ENCODE assay signal across 10 cellular contexts in the genomic region with DNA sequence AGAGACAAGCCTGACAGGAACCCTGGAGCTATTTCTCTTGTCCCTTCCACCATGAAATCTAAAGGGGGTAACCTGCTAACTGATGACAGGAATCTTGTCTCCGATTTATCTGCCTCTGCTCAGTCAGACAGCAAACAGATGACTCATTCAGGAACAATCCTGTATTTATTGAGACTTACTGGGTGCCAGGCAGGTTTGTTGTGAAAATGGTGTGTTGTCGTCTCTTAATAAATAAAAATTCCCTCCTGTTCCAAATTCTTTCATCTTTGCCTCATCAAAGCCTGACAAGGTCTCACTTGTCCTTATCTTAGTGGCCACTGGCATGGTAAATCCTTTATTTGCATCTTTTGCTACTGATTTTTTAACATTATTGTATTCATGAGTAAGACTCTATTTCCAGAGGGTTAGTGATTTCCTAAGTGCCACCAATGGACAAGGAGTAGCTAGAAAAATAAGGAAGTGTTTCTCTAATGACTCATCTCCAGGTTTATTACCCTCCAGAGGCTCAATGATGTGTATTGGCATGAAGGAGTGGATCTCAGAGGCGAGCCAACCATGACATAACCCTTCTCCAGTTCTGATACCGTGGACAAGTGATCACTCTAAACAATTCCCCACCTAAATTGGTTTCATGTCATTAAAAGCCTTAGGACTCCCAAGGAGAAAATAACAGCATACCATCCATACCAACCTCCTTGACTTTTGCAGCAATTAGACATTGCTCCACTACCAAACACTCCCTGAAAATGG.
DNase-seq lines count a peak whose midpoint lies in the region; ATAC-seq, FAIRE-seq and TF ChIP-seq lines count a peak whose summit lies in the region.
"Had no signal": no experiment of that assay in that cellular context is flagged by ENCODE, and none has a peak within 500 bp of the region (broad histone marks: within the 10 kb centered on the region; RNA-seq: fewer than 3 reads in every experiment).

No MANE protein-coding gene starts in this region.

- H3K4me3 ChIP-seq in NB4 (ENCODE audit: low read depth, low read length) (no peak overlapping the region), pancreas (no peak overlapping the region)

- H3K27me3 ChIP-seq in pancreas = no peaks in the 10 kb centered on the region

- H3K27me3 Mint-ChIP-seq in chondrocyte (ENCODE audit: low read depth) = no peaks in the 10 kb centered on the region

- WGBS in pancreas, 2 donors = 47 to 49% methylated on average over 4 of the region's 4 CpGs

- no peak for FAIRE-seq in pancreas (lab: Jason Lieb, UNC)

- no peaks in the 10 kb centered on the region for H3K36me3 Mint-ChIP-seq in chondrocyte (ENCODE audit: low read depth)

- H3K4me1 ChIP-seq in pancreas = peaks cover 0 to 5% (median 0%) of the 10 kb centered on the region in 3 donors

- intact Hi-C loops in pancreas (cut with DNase I) = no loop called here

- no peak for TF ChIP-seq POLR2A in NB4 (IDR thresholded peaks at IDR 0.05; ENCODE audit: extremely low read depth, insufficient read length)

- TF ChIP-seq CTCF in NB4 (IDR thresholded peaks at IDR 0.05; ENCODE audit: low read depth, low read length) = no peak
- TF ChIP-seq CTCF in chondrocyte (IDR thresholded peaks at IDR 0.05) = no peak
- TF ChIP-seq CTCF in pancreas (IDR thresholded peaks at IDR 0.05) = no peak

- ATAC-seq in pancreas (peak; percentile 36 to 83 (median 72)), GM19324 (IDR thresholded peaks at IDR 0.05; ENCODE audit: low FRiP score, unreplicated experiment) (no peak)
- ATAC-seq: left lobe of liver had no signal

- no peaks in the 10 kb centered on the region for H3K9me3 Mint-ChIP-seq in chondrocyte (ENCODE audit: low read depth)

- H3K27ac Mint-ChIP-seq in chondrocyte (ENCODE audit: unreplicated experiment) = peak overlapping the region; percentile 84

- DNase-seq in DMS53 (lab: John Stamatoyannopoulos, UW) (peak; percentile 92), NB4 (ENCODE audit: low read depth) (peak; percentile 71), chondrocyte (ENCODE audit: low spot score) (no peak), pancreas (no peak), 8988T (no peak), GM19238 (ENCODE audit: insufficient read length, low spot score) (no peak)
- DNase-seq in stimulated activated CD4-positive, alpha-beta T cell treated with anti-CD3 and anti-CD28 coated beads, Interleukin-4, amount 100 ng/mL, for 24 hours = no peak
- DNase-seq: MM.1S had no signal

- no peak overlapping the region for H3K4me3 Mint-ChIP-seq in chondrocyte (ENCODE audit: unreplicated experiment)

- peak overlapping the region in 2 of 4 donors; percentile 30 to 59 for H3K27ac ChIP-seq in pancreas

- H3K36me3 ChIP-seq in pancreas = no peaks in the 10 kb centered on the region

- H3K9me3 ChIP-seq in pancreas = no peaks in the 10 kb centered on the region

- H3K4me1 Mint-ChIP-seq in chondrocyte (ENCODE audit: low read depth) = peaks cover 32% of the 10 kb centered on the region

Comparison
In these comparisons a context has a peak if more than half of its experiments do, and no peak if none do; other contexts are left out.
1. DNase-seq: peak in DMS53 (single experiment) and NB4 (single experiment); none in chondrocyte (single experiment), pancreas (0 of 6), stimulated activated CD4-positive, alpha-beta T cell treated with anti-CD3 and anti-CD28 coated beads, Interleukin-4, amount 100 ng/mL, for 24 hours (single experiment), 8988T (single experiment) and GM19238 (single experiment).